13 cellular contexts compared by ENCODE assay signal in the genomic region with DNA sequence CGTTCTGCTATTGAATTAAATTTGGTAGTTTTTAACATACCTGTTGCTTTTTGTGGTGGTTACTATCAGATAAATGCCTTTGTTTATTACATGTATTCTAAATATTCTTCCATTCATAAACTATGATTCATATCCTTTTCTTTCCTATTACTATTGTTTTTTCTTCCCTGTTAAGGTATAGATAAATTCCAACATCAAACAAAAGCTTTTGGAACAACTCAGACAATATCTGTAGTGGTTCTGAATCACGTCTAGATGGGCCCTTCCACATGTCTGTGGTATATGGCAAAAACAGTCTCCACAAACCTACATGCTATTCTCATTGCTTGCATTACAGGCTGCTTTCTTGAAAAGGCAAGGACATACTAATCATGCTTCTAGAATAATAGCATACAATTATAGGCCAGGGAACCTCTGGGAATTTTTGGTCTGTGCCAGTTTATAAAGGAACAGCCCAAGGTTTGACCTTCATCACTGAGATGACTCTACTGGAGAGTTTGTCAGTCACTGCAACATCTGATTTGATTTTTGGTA. TPM values are rescaled to one million over a fixed set of nuclear protein-coding genes. Genes with fewer than 3 reads are reported as not detected.
A peak's percentile ranks its signal among the peaks of the same experiment; 100 is the strongest.
DNase-seq lines count a peak whose midpoint lies in the region; ATAC-seq, FAIRE-seq and TF ChIP-seq lines count a peak whose summit lies in the region.
"Had no signal": no experiment of that assay in that cellular context is flagged by ENCODE, and none has a peak within 500 bp of the region (broad histone marks: within the 10 kb centered on the region; RNA-seq: fewer than 3 reads in every experiment).

No MANE protein-coding gene starts in this region.

- RAD21 ChIA-PET in GM12878 (lab: Charles Lee; ENCODE audit: unreplicated experiment), result interaction anchor here (0.9 to 2.5 kb wide), 4 partner anchors 8 to 62 kb away, joined by 3 to 18 read pairs (median 6); no protein-coding TSS in a partner anchor

- POLR2A ChIA-PET in GM12878 (lab: Charles Lee), result interaction anchor here (0.6 to 1.9 kb wide), 2 partner anchors 13 to 19 kb away, joined by 3 to 11 read pairs; no protein-coding TSS in a partner anchor

- no peak for ATAC-seq in GM12878
- ATAC-seq in HG02763 (IDR thresholded peaks at IDR 0.05; ENCODE audit: unreplicated experiment), result no peak

- TF ChIP-seq POLR2A in GM12892 (IDR thresholded peaks at IDR 0.05; ENCODE audit: low read depth, low read length) (no peak), GM12878 (IDR thresholded peaks at IDR 0.05; ENCODE audit: low read depth, low read length) (no peak)

- BruUV-seq in GM12878 (replicated peaks; lab: Mats Ljungman, UMichigan), result no TSS peak

- no peak for TF ChIP-seq EP300 in GM12878 (IDR thresholded peaks at IDR 0.05; ENCODE audit: borderline replicate concordance in 1 of 2, control insufficient read depth in 1 of 2, low read depth in 2 of 2, low read length in 2 of 2)

- H3K27ac ChIP-seq in DOHH2 (ENCODE audit: low read depth, low read length), result no peak overlapping the region
- no peak overlapping the region for H3K27ac ChIP-seq in GM12878 (ENCODE audit: control insufficient read depth, insufficient read depth)

- 83% methylated on average over 2 of the region's 2 CpGs for WGBS in GM12878 (ENCODE audit: insufficient coverage, insufficient replicate concordance, low lambda C conversion rate, missing lambda C conversion rate)

- no peak for TF ChIP-seq RAD21 in GM12878 (IDR thresholded peaks at IDR 0.05; ENCODE audit: insufficient read depth, low read depth, low read length)

- SMC1A ChIA-PET in GM12878 (lab: Charles Lee; ENCODE audit: uncharacterized antibody, unreplicated experiment), result interaction anchor here (1.2 to 7.3 kb wide), 6 partner anchors 11 to 89 kb away, joined by 3 to 58 read pairs (median 6); no protein-coding TSS in a partner anchor

- H3K36me3 ChIP-seq in DOHH2 (ENCODE audit: control insufficient read depth, low read length) (peaks cover 4% of the 10 kb centered on the region), GM12878 (ENCODE audit: control insufficient read depth in 2 of 2, insufficient read depth in 2 of 2, low read length in 1 of 2) (peaks cover 1 to 6% of the 10 kb centered on the region in 2 experiments; a peak in 2 of 4 replicates)

- FAIRE-seq in GM12892 (lab: Jason Lieb, UNC) (peak; percentile 77), GM12878 (lab: Jason Lieb, UNC) (no peak)

- no peaks in the 10 kb centered on the region for H3K27me3 ChIP-seq in DOHH2 (ENCODE audit: control insufficient read depth, low read length)
- no peaks in the 10 kb centered on the region for H3K27me3 ChIP-seq in GM12878 (replicated peaks in 1 of 2; ENCODE audit: control insufficient read depth in 2 of 2, insufficient read depth in 2 of 2, low read length in 1 of 2)

- DNase-seq in GM12892 (ENCODE audit: insufficient read length) (no peak), GM12878 (ENCODE audit: low read depth, low spot score) (no peak), lung microvascular endothelial cell (ENCODE audit: low read depth in 2 of 2) (peak; percentile 10 to 38), NCI-H1105 (lab: John Stamatoyannopoulos, UW) (no peak), HCEC 1CT (no peak)
- DNase-seq: CD8-positive, alpha-beta memory T cell; GOT3; KG1; NCI-H1092; NCI-H1694; SHP77 had no signal

- H3K4me3 ChIP-seq in DOHH2 (ENCODE audit: low read length), result no peak overlapping the region
- no peak overlapping the region; the same call in 1 of the 2 replicates for H3K4me3 ChIP-seq in GM12878

- in situ Hi-C loops in GM12878 (cut with MboI), result loop anchor here (10.0 kb wide), 1 partner anchor 385 kb away; no protein-coding TSS in a partner anchor

- peaks cover 11% of the 10 kb centered on the region for H3F3A ChIP-seq in DOHH2 (ENCODE audit: control insufficient read depth, insufficient read depth)

- intact Hi-C loops in GM12878 (cut with micrococcal nuclease; ENCODE audit: unreplicated experiment), result no loop called here

- no peaks in the 10 kb centered on the region for H3K9me2 ChIP-seq in DOHH2 (replicated peaks; ENCODE audit: control insufficient read depth, low read length)

- CTCF ChIA-PET in GM12878 (lab: Yijun Ruan, JAX), result interaction anchor here (0.9 to 2.3 kb wide), 2 partner anchors 12 to 38 kb away, joined by 3 to 10 read pairs; no protein-coding TSS in a partner anchor

- H2AFZ ChIP-seq in GM12878 (ENCODE audit: control insufficient read depth, low read depth, low read length), result no peak overlapping the region

- no peaks in the 10 kb centered on the region for H3K9me3 ChIP-seq in DOHH2 (ENCODE audit: control insufficient read depth, insufficient read depth, low read length)
- no peaks in the 10 kb centered on the region; the same call in 2 of the 3 replicates for H3K9me3 ChIP-seq in GM12878 (replicated peaks; ENCODE audit: control insufficient read depth, insufficient read depth, low read length)

- no peak overlapping the region for H3K9ac ChIP-seq in GM12878 (ENCODE audit: control insufficient read depth, insufficient read depth, low read length)

- peaks cover 42% of the 10 kb centered on the region for H4K20me1 ChIP-seq in DOHH2 (ENCODE audit: control insufficient read depth, insufficient read depth, low read depth, low read length)
- H4K20me1 ChIP-seq in GM12878 (ENCODE audit: control insufficient read depth, insufficient read depth), result peaks cover 4% of the 10 kb centered on the region

- no peak for TF ChIP-seq CTCF in DOHH2 (IDR thresholded peaks at IDR 0.05; ENCODE audit: low read depth, low read length, poor library complexity, severe bottlenecking)
- TF ChIP-seq CTCF in GM12878 (IDR thresholded peaks at IDR 0.05 in 2 of 3, conservative IDR thresholded peaks at IDR 0.05 in 1 of 3; ENCODE audit: control insufficient read depth in 2 of 3, extremely low read depth in 1 of 3, insufficient read depth in 1 of 3, low read depth in 3 of 3, low read length in 3 of 3), result no peak

- H3K4me1 ChIP-seq in DOHH2 (ENCODE audit: control insufficient read depth, low read length), result peaks cover 63% of the 10 kb centered on the region
- peaks cover 10% of the 10 kb centered on the region for H3K4me1 ChIP-seq in GM12878 (ENCODE audit: control insufficient read depth, insufficient read depth, low read length)

- H3K79me2 ChIP-seq in DOHH2 (ENCODE audit: control insufficient read depth, low read length) (peaks cover 100% of the 10 kb centered on the region), GM12878 (ENCODE audit: control insufficient read depth, insufficient read depth, low read length) (peaks cover 97% of the 10 kb centered on the region)

- H3K4me2 ChIP-seq in DOHH2 (ENCODE audit: low read length) (peak overlapping the region; percentile 3; the same call in 1 of the 2 replicates), GM12878 (ENCODE audit: control insufficient read depth, insufficient read depth) (peak overlapping the region; percentile 51)

TF ChIP-seq in GM12878, 131 proteins besides CTCF, POLR2A, EP300 and RAD21:
- no peak for TF ChIP-seq ZSCAN29 (IDR thresholded peaks at IDR 0.05)
- no peak for TF ChIP-seq SRF (IDR thresholded peaks at IDR 0.05; ENCODE audit: low read depth in 2 of 2, low read length in 2 of 2)
- no peak for TF ChIP-seq ZZZ3 (IDR thresholded peaks at IDR 0.05; ENCODE audit: control insufficient read depth, insufficient read length, low read depth)
- TF ChIP-seq PML (IDR thresholded peaks at IDR 0.05; ENCODE audit: low read length), result no peak

RNA-seq across cellular contexts. Expression of gene LRCH1, which starts 6.4 kb away (rescaled TPM):
- polyA plus RNA-seq in GM12892 (2012; ENCODE audit: missing spikeins), result 27.9 TPM
- 234 and 245 TPM in 2 replicates for total RNA-seq in GM12878 (2013; cell fraction: nucleolus; rRNA removed)
- 13.2 and 13.8 TPM in 2 replicates for total RNA-seq in GM12878 (2014; rRNA removed)
- total RNA-seq in GM12878 (2014; rRNA removed; fragmentation: Illumina TruSeq; extraction: Trizol), result 16.8 and 17.5 TPM in 2 replicates
- 23.3 and 24.0 TPM in 2 replicates for total RNA-seq in GM12878 (2021)
- polyA plus RNA-seq in GM12878 (2011; ENCODE audit: low read depth), result 11.3 TPM
- polyA plus RNA-seq in GM12878 (2011; rRNA removed), result 48.9 and 51.6 TPM in 2 replicates
- polyA plus RNA-seq in GM12878 (2011; cell fraction: cytosol; rRNA removed), result 21.1 and 23.9 TPM in 2 replicates
- 43.0 and 54.0 TPM in 2 replicates for polyA plus RNA-seq in GM12878 (2011; cell fraction: nucleus; rRNA removed)
- polyA plus RNA-seq in GM12878 (2012), result 16.7 and 24.5 TPM in 2 replicates
- 20.0 and 23.4 TPM in 2 replicates for polyA plus RNA-seq in GM12878 (2014; fragmentation: Illumina TruSeq; extraction: Trizol)
- polyA plus RNA-seq in GM12878 (2014; fragmentation: Nextera tagmentation; extraction: Ambion mirVana), result 1 to 10 TPM; 5.3 to 5.4 TPM
- 13.8 and 15.6 TPM in 2 replicates for polyA plus RNA-seq in GM12878 (2014; rRNA removed)
- polyA plus RNA-seq in GM12878 (2016; fragmentation: Nextera tagmentation; extraction: Ambion mirVana), result 1 to 10 TPM; 7.9 to 9.2 TPM
- 76.0 and 94.2 TPM in 2 replicates for polyA minus RNA-seq in GM12878 (2011; rRNA and poly(A)+ RNA removed)
- 19.8 and 21.5 TPM in 2 replicates for polyA minus RNA-seq in GM12878 (2011; cell fraction: cytosol; rRNA and poly(A)+ RNA removed)
- polyA minus RNA-seq in GM12878 (2011; cell fraction: nucleus; rRNA and poly(A)+ RNA removed), result 103 and 119 TPM in 2 replicates
- 11.5 and 11.8 TPM in 2 replicates for total RNA-seq in lung microvascular endothelial cell

Comparison
In these comparisons a context has a peak if more than half of its experiments do, and no peak if none do; other contexts are left out.
1. DNase-seq: peak in lung microvascular endothelial cell (2 of 2); none in GM12892 (single experiment), GM12878 (single experiment), NCI-H1105 (single experiment) and HCEC 1CT (single experiment).